ENCODE assay signal across 8 cellular contexts in genomic region chr9:121288874-121289553, GRCh38. TPM values are rescaled to one million over a fixed set of nuclear protein-coding genes. Genes with fewer than 3 reads are reported as not detected.
DNase-seq lines count a peak whose midpoint lies in the region; ATAC-seq and TF ChIP-seq lines count a peak whose summit lies in the region.

No MANE protein-coding gene starts in this region.

- H3K9me3 ChIP-seq in mucosa of descending colon (no peaks in the 10 kb centered on the region), aorta (ENCODE audit: control insufficient read depth, low read length) (no peaks in the 10 kb centered on the region)

- ATAC-seq in mucosa of descending colon (peak; percentile 60), aorta (ENCODE audit: low FRiP score) (peak; percentile 59)

- no peak for TF ChIP-seq CTCF in endothelial cell (IDR thresholded peaks at IDR 0.05; ENCODE audit: unreplicated experiment)
- TF ChIP-seq CTCF in mucosa of descending colon (IDR thresholded peaks at IDR 0.05): no peak

- peak overlapping the region; percentile 43 for H3K4me3 Mint-ChIP-seq in endothelial cell (ENCODE audit: unreplicated experiment)
- H3K4me3 Mint-ChIP-seq in activated CD4-positive, alpha-beta memory T cell treated with anti-CD3 and anti-CD28 coated beads, Interleukin-2, amount 10 ng/mL, durations not matched to agents 7 days and 5 days: no peak overlapping the region

- WGBS in aorta, 2 donors: 8 to 10% methylated on average over 9 of the region's 9 CpGs

- DNase-seq in NCI-H510A treated with DMSO at 0.1 percent for 48 hours (lab: John Stamatoyannopoulos, UW): peak; percentile 37
- DNase-seq in NCI-H510A (lab: John Stamatoyannopoulos, UW): no peak
- peak; percentile 33 for DNase-seq in endothelial cell (ENCODE audit: low spot score)
- peak; percentile 66 to 74 (median 70) for DNase-seq in mucosa of descending colon
- peak; percentile 82 to 85 for DNase-seq in aorta
- no peak for DNase-seq in COLO668 (lab: John Stamatoyannopoulos, UW; ENCODE audit: unreplicated experiment)
- DNase-seq in activated T-cell treated with anti-CD3 and anti-CD28 coated beads for 4 hours: no peak
- no peak for DNase-seq in activated CD4-positive, alpha-beta memory T cell treated with anti-CD3 and anti-CD28 coated beads, Interleukin-2, amount 10 ng/mL, durations not matched to agents 7 days and 5 days

- H3K27ac Mint-ChIP-seq in endothelial cell (ENCODE audit: unreplicated experiment): no peak overlapping the region
- H3K27ac Mint-ChIP-seq in activated CD4-positive, alpha-beta memory T cell treated with anti-CD3 and anti-CD28 coated beads, Interleukin-2, amount 10 ng/mL, durations not matched to agents 7 days and 5 days: no peak overlapping the region

- peaks cover 4% of the 10 kb centered on the region for H3K36me3 ChIP-seq in mucosa of descending colon (ENCODE audit: low read depth)
- H3K36me3 ChIP-seq in aorta (ENCODE audit: control insufficient read depth in 1 of 2, insufficient read depth in 2 of 2, low read length in 1 of 2): peaks cover 0 to 4% of the 10 kb centered on the region in 2 donors

- peaks cover 62% of the 10 kb centered on the region for H3K4me1 Mint-ChIP-seq in endothelial cell (ENCODE audit: unreplicated experiment)
- H3K4me1 Mint-ChIP-seq in activated CD4-positive, alpha-beta memory T cell treated with anti-CD3 and anti-CD28 coated beads, Interleukin-2, amount 10 ng/mL, durations not matched to agents 7 days and 5 days: peaks cover 13% of the 10 kb centered on the region

- CTCF ChIA-PET in activated CD4-positive, alpha-beta memory T cell treated with anti-CD3 and anti-CD28 coated beads, Interleukin-2, amount 10 ng/mL, durations not matched to agents 7 days and 5 days (lab: Charles Lee): interaction anchor here (1.7 kb wide), 1 partner anchor 10 kb away, joined by 7 read pairs; no protein-coding TSS in a partner anchor

- no peaks in the 10 kb centered on the region for H3K9me3 Mint-ChIP-seq in endothelial cell (ENCODE audit: unreplicated experiment)
- H3K9me3 Mint-ChIP-seq in activated CD4-positive, alpha-beta memory T cell treated with anti-CD3 and anti-CD28 coated beads, Interleukin-2, amount 10 ng/mL, durations not matched to agents 7 days and 5 days: no peaks in the 10 kb centered on the region

- H3K4me3 ChIP-seq in mucosa of descending colon: no peak overlapping the region
- no peak overlapping the region for H3K4me3 ChIP-seq in aorta (ENCODE audit: low read length in 2 of 2)

- peaks cover 21% of the 10 kb centered on the region for H3K27me3 Mint-ChIP-seq in endothelial cell (ENCODE audit: unreplicated experiment)
- no peaks in the 10 kb centered on the region for H3K27me3 Mint-ChIP-seq in activated CD4-positive, alpha-beta memory T cell treated with anti-CD3 and anti-CD28 coated beads, Interleukin-2, amount 10 ng/mL, durations not matched to agents 7 days and 5 days

- peak overlapping the region; percentile 33 to 96 for H3K27ac ChIP-seq in aorta (ENCODE audit: low read depth in 1 of 2, low read length in 2 of 2)

- intact Hi-C loops in mucosa of descending colon (cut with DNase I, micrococcal nuclease): no loop called here
- intact Hi-C loops in aorta (cut with DNase I): no loop called here

- POLR2A ChIA-PET in activated CD4-positive, alpha-beta memory T cell treated with anti-CD3 and anti-CD28 coated beads, Interleukin-2, amount 10 ng/mL, durations not matched to agents 7 days and 5 days (lab: Charles Lee): interaction anchor here (1.8 kb wide), 1 partner anchor 10 kb away, joined by 4 read pairs; no protein-coding TSS in a partner anchor

- H3K4me1 ChIP-seq in mucosa of descending colon (ENCODE audit: low read depth) (peaks cover 60% of the 10 kb centered on the region), aorta (ENCODE audit: control insufficient read depth in 1 of 2, insufficient read depth in 2 of 2, low read length in 2 of 2) (peaks cover 0 to 15% of the 10 kb centered on the region in 2 donors)

- peaks cover 2% of the 10 kb centered on the region for H3K36me3 Mint-ChIP-seq in endothelial cell (ENCODE audit: low read depth, unreplicated experiment)
- H3K36me3 Mint-ChIP-seq in activated CD4-positive, alpha-beta memory T cell treated with anti-CD3 and anti-CD28 coated beads, Interleukin-2, amount 10 ng/mL, durations not matched to agents 7 days and 5 days (ENCODE audit: low read depth): no peaks in the 10 kb centered on the region

- no peaks in the 10 kb centered on the region for H3K27me3 ChIP-seq in aorta (ENCODE audit: control insufficient read depth in 1 of 2, insufficient read depth in 2 of 2, low read length in 1 of 2)

RNA-seq across cellular contexts. Expression of gene GSN, which starts 21.1 kb away (rescaled TPM):
- total RNA-seq in endothelial cell (ENCODE audit: unreplicated experiment): 205 TPM
- 100 to 1,000 TPM; 443 to 952 (median 937) TPM for total RNA-seq in mucosa of descending colon
- total RNA-seq in aorta: 1,000 to 10,000 TPM in 1 of 2 donors, 100 to 1,000 TPM in 1; 922 to 2,469 TPM
- 1,000 to 10,000 TPM in 1 of 2 donors, 100 to 1,000 TPM in 1; 451 to 1,099 TPM for polyA plus RNA-seq in aorta
- total RNA-seq in activated CD4-positive, alpha-beta memory T cell treated with anti-CD3 and anti-CD28 coated beads, Interleukin-2, amount 10 ng/mL, durations not matched to agents 7 days and 5 days: 1 to 10 TPM; 5.8 to 6.0 TPM

Comparison
In these comparisons a context has a peak if more than half of its experiments do, and no peak if none do; other contexts are left out.
1. DNase-seq: peak in NCI-H510A treated with DMSO at 0.1 percent for 48 hours (single experiment), endothelial cell (single experiment), mucosa of descending colon (3 of 3) and aorta (2 of 2); none in NCI-H510A (single experiment), COLO668 (single experiment), activated T-cell treated with anti-CD3 and anti-CD28 coated beads for 4 hours (single experiment) and activated CD4-positive, alpha-beta memory T cell treated with anti-CD3 and anti-CD28 coated beads, Interleukin-2, amount 10 ng/mL, durations not matched to agents 7 days and 5 days (single experiment).
2. RNA of gene GSN, which starts 21.1 kb away (total RNA-seq): 922 to 2,469 TPM in aorta, 443 to 952 TPM in mucosa of descending colon and 205 TPM in endothelial cell (single experiment); 5.8 to 6.0 TPM in activated CD4-positive, alpha-beta memory T cell treated with anti-CD3 and anti-CD28 coated beads, Interleukin-2, amount 10 ng/mL, durations not matched to agents 7 days and 5 days; every median in the first group is over 10 times any median in the second.